8 cellular contexts compared by ENCODE assay signal in genomic region chr2:182763311-182763912, GRCh38. TPM values are rescaled to one million over a fixed set of nuclear protein-coding genes. Genes with fewer than 3 reads are reported as not detected.
DNase-seq lines count a peak whose midpoint lies in the region; ATAC-seq and TF ChIP-seq lines count a peak whose summit lies in the region.

No MANE protein-coding gene starts in this region.

- no peak overlapping the region for H3K27ac Mint-ChIP-seq in natural killer cell treated with Interleukin-12 subunit alpha and Interleukin-12 subunit beta and Interleukin-15 and Interleukin-18, amount 100 ng/mL, for 72 hours

- TF ChIP-seq CTCF in GM10266 (IDR thresholded peaks at IDR 0.05; ENCODE audit: control insufficient read depth, insufficient read depth, low read depth, missing control alignments) (peak; percentile 51), stomach (IDR thresholded peaks at IDR 0.05) (peak in 5 of 7 experiments; percentile 45 to 60 (median 55))

- 45 to 57% (median 50%) methylated on average over 11 of the region's 11 CpGs for WGBS in stomach, 5 donors

- ATAC-seq in GM18502 (IDR thresholded peaks at IDR 0.05; ENCODE audit: poor library complexity, unreplicated experiment): no peak
- no peak for ATAC-seq in activated T-cell treated with anti-CD3 and anti-CD28 coated beads, Interleukin-2, amount 50 U/mL, for 4 hours
- ATAC-seq in natural killer cell treated with Interleukin-12 subunit alpha and Interleukin-12 subunit beta and Interleukin-15 and Interleukin-18, amount 100 ng/mL, for 72 hours: no peak

- no peak for TF ChIP-seq POLR2A in stomach (IDR thresholded peaks at IDR 0.05)

- peaks cover 26% of the 10 kb centered on the region for H3K36me3 ChIP-seq in SJCRH30
- H3K36me3 ChIP-seq in stomach: peaks cover 8 to 95% (median 79%) of the 10 kb centered on the region in 4 donors

- H3K4me1 ChIP-seq in SJCRH30 (no peaks in the 10 kb centered on the region), stomach (peaks cover 0 to 17% (median 7%) of the 10 kb centered on the region in 4 donors)

- H3K27ac ChIP-seq in SJCRH30 (no peak overlapping the region), stomach (no peak overlapping the region)

- H3K9me3 Mint-ChIP-seq in activated T-cell treated with anti-CD3 and anti-CD28 coated beads, Interleukin-2, amount 50 U/mL, for 4 hours: peaks cover 3% of the 10 kb centered on the region
- H3K9me3 Mint-ChIP-seq in natural killer cell treated with Interleukin-12 subunit alpha and Interleukin-12 subunit beta and Interleukin-15 and Interleukin-18, amount 100 ng/mL, for 72 hours: no peaks in the 10 kb centered on the region

- no peak for DNase-seq in GM10266 (ENCODE audit: extremely low spot score)
- peak; percentile 12 for DNase-seq in HPDE6-E6E7 (ENCODE audit: extremely low spot score)
- peak; percentile 24 to 61 for DNase-seq in SJCRH30
- DNase-seq in glomerular visceral epithelial cell (ENCODE audit: extremely low spot score): peak; percentile 54
- no peak for DNase-seq in stomach
- DNase-seq in activated T-cell treated with anti-CD3 and anti-CD28 coated beads, Interleukin-2, amount 50 U/mL, for 4 hours: no peak
- no peak for DNase-seq in natural killer cell treated with Interleukin-12 subunit alpha and Interleukin-12 subunit beta and Interleukin-15 and Interleukin-18, amount 100 ng/mL, for 72 hours (ENCODE audit: low spot score)

- H3K27me3 ChIP-seq in SJCRH30: no peaks in the 10 kb centered on the region
- H3K27me3 ChIP-seq in stomach: no peaks in the 10 kb centered on the region

- H3K4me3 ChIP-seq in SJCRH30 (no peak overlapping the region), stomach (no peak overlapping the region)

- no peaks in the 10 kb centered on the region for H3K27me3 Mint-ChIP-seq in activated T-cell treated with anti-CD3 and anti-CD28 coated beads, Interleukin-2, amount 50 U/mL, for 4 hours (ENCODE audit: low read depth)
- no peaks in the 10 kb centered on the region for H3K27me3 Mint-ChIP-seq in natural killer cell treated with Interleukin-12 subunit alpha and Interleukin-12 subunit beta and Interleukin-15 and Interleukin-18, amount 100 ng/mL, for 72 hours

- no peak overlapping the region for H3K4me3 Mint-ChIP-seq in activated T-cell treated with anti-CD3 and anti-CD28 coated beads, Interleukin-2, amount 50 U/mL, for 4 hours
- H3K4me3 Mint-ChIP-seq in natural killer cell treated with Interleukin-12 subunit alpha and Interleukin-12 subunit beta and Interleukin-15 and Interleukin-18, amount 100 ng/mL, for 72 hours: no peak overlapping the region

- no peaks in the 10 kb centered on the region for H3K4me1 Mint-ChIP-seq in activated T-cell treated with anti-CD3 and anti-CD28 coated beads, Interleukin-2, amount 50 U/mL, for 4 hours (ENCODE audit: low read depth)
- H3K4me1 Mint-ChIP-seq in natural killer cell treated with Interleukin-12 subunit alpha and Interleukin-12 subunit beta and Interleukin-15 and Interleukin-18, amount 100 ng/mL, for 72 hours (ENCODE audit: low read depth in 2 of 2): peaks cover 0 to 7% of the 10 kb centered on the region in 2 donors

- intact Hi-C loops in stomach (cut with DNase I; ENCODE audit: low total_unique reads): no loop called here

- no peak for TF ChIP-seq EP300 in stomach (IDR thresholded peaks at IDR 0.05)

- H3K36me3 Mint-ChIP-seq in activated T-cell treated with anti-CD3 and anti-CD28 coated beads, Interleukin-2, amount 50 U/mL, for 4 hours (ENCODE audit: insufficient read depth): peaks cover 67% of the 10 kb centered on the region
- peaks cover 41% of the 10 kb centered on the region for H3K36me3 Mint-ChIP-seq in natural killer cell treated with Interleukin-12 subunit alpha and Interleukin-12 subunit beta and Interleukin-15 and Interleukin-18, amount 100 ng/mL, for 72 hours

- H3K9me3 ChIP-seq in SJCRH30 (replicated peaks): no peaks in the 10 kb centered on the region
- no peaks in the 10 kb centered on the region for H3K9me3 ChIP-seq in stomach

RNA-seq across cellular contexts. Expression of gene DNAJC10, which starts 47.4 kb away (rescaled TPM):
- total RNA-seq in SJCRH30 (2014; rRNA removed; shearing (Covaris generic)): 55.9 and 58.0 TPM in 2 replicates
- total RNA-seq in stomach: 100 to 1,000 TPM in 1 of 5 donors, 10 to 100 TPM in 3, 1 to 10 TPM in 1; 7.6 to 182 (median 37.1) TPM
- polyA plus RNA-seq in stomach: 10 to 100 TPM; 11.0 to 15.9 (median 12.6) TPM
- total RNA-seq in activated T-cell treated with anti-CD3 and anti-CD28 coated beads, Interleukin-2, amount 50 U/mL, for 4 hours: 10 to 100 TPM; 81.7 to 98.4 (median 89.1) TPM
- 10 to 100 TPM; 63.6 to 67.7 TPM for total RNA-seq in natural killer cell treated with Interleukin-12 subunit alpha and Interleukin-12 subunit beta and Interleukin-15 and Interleukin-18, amount 100 ng/mL, for 72 hours

Comparison
In these comparisons a context has a peak if more than half of its experiments do, and no peak if none do; other contexts are left out.
1. DNase-seq: peak in HPDE6-E6E7 (single experiment), SJCRH30 (2 of 2) and glomerular visceral epithelial cell (single experiment); none in GM10266 (single experiment), stomach (single experiment), activated T-cell treated with anti-CD3 and anti-CD28 coated beads, Interleukin-2, amount 50 U/mL, for 4 hours (single experiment) and natural killer cell treated with Interleukin-12 subunit alpha and Interleukin-12 subunit beta and Interleukin-15 and Interleukin-18, amount 100 ng/mL, for 72 hours (single experiment).